Comparison of ENCODE assay signal across 16 cellular contexts in genomic region chr16:11988258-11988978, GRCh38. TPM values are rescaled to one million over a fixed set of nuclear protein-coding genes. Genes with fewer than 3 reads are reported as not detected.
DNase-seq lines count a peak whose midpoint lies in the region; ATAC-seq, FAIRE-seq and TF ChIP-seq lines count a peak whose summit lies in the region.
"Had no signal": no experiment of that assay in that cellular context is flagged by ENCODE, and none has a peak within 500 bp of the region (broad histone marks: within the 10 kb centered on the region; RNA-seq: fewer than 3 reads in every experiment).

No MANE protein-coding gene starts in this region.

- no peaks in the 10 kb centered on the region for H3K27me3 Mint-ChIP-seq in endodermal cell (ENCODE audit: insufficient read depth)
- no peaks in the 10 kb centered on the region for H3K27me3 Mint-ChIP-seq in T-helper 2 cell treated with Interferon-gamma antibody and Interleukin-4, amounts not matched to agents 5 μg/mL and 100 μg/mL, for 36 hours (ENCODE audit: low read depth)

- POLR2A ChIA-PET in GM12878 (lab: Charles Lee): interaction anchor here (0.9 to 5.5 kb wide), 4 partner anchors 10 to 20 kb away, joined by 4 to 43 read pairs (median 4); partner anchors contain the start of gene SNX29

- H3K79me2 ChIP-seq in GM12878 (ENCODE audit: control insufficient read depth, insufficient read depth, low read length): peaks cover 77% of the 10 kb centered on the region
- peaks cover 96% of the 10 kb centered on the region for H3K79me2 ChIP-seq in MM.1S (ENCODE audit: low read length)

- no peak for TF ChIP-seq EP300 in GM12878 (IDR thresholded peaks at IDR 0.05; ENCODE audit: borderline replicate concordance in 1 of 2, control insufficient read depth in 1 of 2, low read depth in 2 of 2, low read length in 2 of 2)

- 42% methylated on average over 3 of the region's 5 CpGs for WGBS in GM12878 (ENCODE audit: insufficient coverage, insufficient replicate concordance, low lambda C conversion rate, missing lambda C conversion rate)
- 50 to 58% methylated on average over 2 to 3 of the region's 5 CpGs for WGBS in endodermal cell (ENCODE audit: insufficient coverage in 1 of 2, insufficient read length in 1 of 2), 2 experiments

- H3K9me3 Mint-ChIP-seq in endodermal cell: no peaks in the 10 kb centered on the region
- H3K9me3 Mint-ChIP-seq in T-helper 2 cell treated with Interferon-gamma antibody and Interleukin-4, amounts not matched to agents 5 μg/mL and 100 μg/mL, for 36 hours: no peaks in the 10 kb centered on the region
- H3K9me3 Mint-ChIP-seq: HFFc6 had no signal

- H3K4me2 ChIP-seq in BLaER1 (peak overlapping the region; percentile 42; the same call in 1 of the 2 replicates), GM12878 (ENCODE audit: control insufficient read depth, insufficient read depth) (no peak overlapping the region), MM.1S (ENCODE audit: low read depth, low read length) (no peak overlapping the region)

- TF ChIP-seq CTCF in GM12878 (IDR thresholded peaks at IDR 0.05 in 2 of 3, conservative IDR thresholded peaks at IDR 0.05 in 1 of 3; ENCODE audit: control insufficient read depth in 2 of 3, extremely low read depth in 1 of 3, insufficient read depth in 1 of 3, low read depth in 3 of 3, low read length in 3 of 3) (no peak), endodermal cell (conservative IDR thresholded peaks at IDR 0.05) (no peak), neutrophil (IDR thresholded peaks at IDR 0.05) (no peak), MM.1S (IDR thresholded peaks at IDR 0.05; ENCODE audit: low read length) (no peak)

- H3K36me3 ChIP-seq in BLaER1 (peaks cover 5% of the 10 kb centered on the region; the same call in 1 of the 2 replicates), GM12878 (ENCODE audit: control insufficient read depth in 2 of 2, insufficient read depth in 2 of 2, low read length in 1 of 2) (peaks cover 3 to 10% of the 10 kb centered on the region in 2 experiments), endodermal cell (ENCODE audit: control insufficient read depth, insufficient read depth, low read length) (no peaks in the 10 kb centered on the region), neutrophil (no peaks in the 10 kb centered on the region), MM.1S (replicated peaks; ENCODE audit: insufficient read depth, low read length) (no peaks in the 10 kb centered on the region)

- no peak overlapping the region for H3K27ac Mint-ChIP-seq in endodermal cell
- H3K27ac Mint-ChIP-seq in T-helper 2 cell treated with Interferon-gamma antibody and Interleukin-4, amounts not matched to agents 5 μg/mL and 100 μg/mL, for 36 hours: no peak overlapping the region
- H3K27ac Mint-ChIP-seq: HFFc6 had no signal

- H3K27me3 ChIP-seq in BLaER1 (no peaks in the 10 kb centered on the region), GM12878 (replicated peaks in 1 of 2; ENCODE audit: control insufficient read depth in 2 of 2, insufficient read depth in 2 of 2, low read length in 1 of 2) (no peaks in the 10 kb centered on the region), endodermal cell (ENCODE audit: control insufficient read depth, insufficient read depth, low read length, poor library complexity, severe bottlenecking) (no peaks in the 10 kb centered on the region), neutrophil (no peaks in the 10 kb centered on the region), MM.1S (replicated peaks; ENCODE audit: insufficient read depth, low read length) (no peaks in the 10 kb centered on the region)

- peaks cover 6% of the 10 kb centered on the region for H3K4me1 Mint-ChIP-seq in endodermal cell
- H3K4me1 Mint-ChIP-seq in T-helper 2 cell treated with Interferon-gamma antibody and Interleukin-4, amounts not matched to agents 5 μg/mL and 100 μg/mL, for 36 hours (ENCODE audit: low read depth): no peaks in the 10 kb centered on the region

- no peak for ATAC-seq in GM12878
- no peak for ATAC-seq in HG02610 (IDR thresholded peaks at IDR 0.05; ENCODE audit: unreplicated experiment)

- H3K36me3 Mint-ChIP-seq in endodermal cell (ENCODE audit: low read depth): no peaks in the 10 kb centered on the region
- no peaks in the 10 kb centered on the region for H3K36me3 Mint-ChIP-seq in T-helper 2 cell treated with Interferon-gamma antibody and Interleukin-4, amounts not matched to agents 5 μg/mL and 100 μg/mL, for 36 hours (ENCODE audit: low read depth)

- H3K9ac ChIP-seq in BLaER1 (no peak overlapping the region), GM12878 (ENCODE audit: control insufficient read depth, insufficient read depth, low read length) (no peak overlapping the region), endodermal cell (ENCODE audit: extremely low read depth, low read length, poor library complexity, severe bottlenecking) (no peak overlapping the region), MM.1S (ENCODE audit: low read length) (no peak overlapping the region)

- TF ChIP-seq RAD21 in GM12878 (IDR thresholded peaks at IDR 0.05; ENCODE audit: insufficient read depth, low read depth, low read length): no peak

- TF ChIP-seq POLR2A in GM12878 (IDR thresholded peaks at IDR 0.05; ENCODE audit: low read depth, low read length): no peak

- FAIRE-seq in GM12878 (lab: Jason Lieb, UNC): no peak
- FAIRE-seq: GM12891, H1 had no signal

- H3K27ac ChIP-seq in BLaER1 (no peak overlapping the region), GM12878 (ENCODE audit: control insufficient read depth, insufficient read depth) (no peak overlapping the region), endodermal cell (ENCODE audit: low read depth, low read length) (peak overlapping the region; percentile 78), neutrophil (peak overlapping the region; percentile 61), MM.1S (ENCODE audit: low read length) (no peak overlapping the region)

- intact Hi-C loops in GM12878 (cut with micrococcal nuclease; ENCODE audit: unreplicated experiment): no loop called here

- SMC1A ChIA-PET in GM12878 (lab: Charles Lee; ENCODE audit: uncharacterized antibody, unreplicated experiment): interaction anchor here (0.9 to 5.5 kb wide), 6 partner anchors 10 to 92 kb away, joined by 3 to 43 read pairs (median 6); partner anchors contain the start of genes SNX29 and TNFRSF17

- DNase-seq in GM12878 (ENCODE audit: low read depth, low spot score) (no peak), endodermal cell (no peak), DMS153 treated with DMSO at 0.1 percent for 48 hours (lab: John Stamatoyannopoulos, UW; ENCODE audit: unreplicated experiment) (no peak), MM.1S (no peak)
- no peak for DNase-seq in T-helper 2 cell treated with Interferon-gamma antibody and Interleukin-4, amounts not matched to agents 5 μg/mL and 100 μg/mL, for 36 hours (ENCODE audit: low spot score)
- DNase-seq: 8988T, HCEC 1CT, HFFc6, IMR-90, KG1 had no signal

- CTCF ChIA-PET in GM12878 (lab: Yijun Ruan, JAX): interaction anchor here (1.0 kb wide), 2 partner anchors 24 to 80 kb away, joined by 3 read pairs; partner anchors contain the start of gene TNFRSF17

- peaks cover 38% of the 10 kb centered on the region for H3K4me1 ChIP-seq in BLaER1
- H3K4me1 ChIP-seq in GM12878 (ENCODE audit: control insufficient read depth, insufficient read depth, low read length): no peaks in the 10 kb centered on the region; the same call in 1 of the 2 replicates
- H3K4me1 ChIP-seq in endodermal cell (ENCODE audit: control insufficient read depth, insufficient read depth, low read length): no peaks in the 10 kb centered on the region
- peaks cover 44 to 46% of the 10 kb centered on the region in 2 experiments for H3K4me1 ChIP-seq in neutrophil (ENCODE audit: control insufficient read depth in 1 of 2, insufficient read depth in 1 of 2, low read depth in 1 of 2, low read length in 1 of 2)
- H3K4me1 ChIP-seq in MM.1S (ENCODE audit: low read length): no peaks in the 10 kb centered on the region

- no peak overlapping the region for H3K4me3 ChIP-seq in BLaER1
- no peak overlapping the region for H3K4me3 ChIP-seq in GM12878
- H3K4me3 ChIP-seq in endodermal cell (ENCODE audit: low read length): no peak overlapping the region
- no peak overlapping the region for H3K4me3 ChIP-seq in neutrophil (ENCODE audit: low read depth in 1 of 2, low read length in 1 of 2)
- H3K4me3 ChIP-seq in MM.1S (ENCODE audit: low read length): no peak overlapping the region

- no peaks in the 10 kb centered on the region for H3K9me2 ChIP-seq in MM.1S (replicated peaks; ENCODE audit: insufficient read depth, low read length)

- H3F3A ChIP-seq in MM.1S (ENCODE audit: insufficient read depth, low read length): no peaks in the 10 kb centered on the region

- H3K9me3 ChIP-seq in BLaER1 (no peaks in the 10 kb centered on the region), GM12878 (replicated peaks; ENCODE audit: control insufficient read depth, insufficient read depth, low read length) (no peaks in the 10 kb centered on the region), endodermal cell (ENCODE audit: control insufficient read depth, low read length) (no peaks in the 10 kb centered on the region), neutrophil (no peaks in the 10 kb centered on the region), MM.1S (replicated peaks; ENCODE audit: insufficient read depth, low read length) (no peaks in the 10 kb centered on the region)

- BruUV-seq in GM12878 (replicated peaks; lab: Mats Ljungman, UMichigan): no TSS peak

- H4K20me1 ChIP-seq in BLaER1: peaks cover 10% of the 10 kb centered on the region; the same call in 1 of the 2 replicates
- H4K20me1 ChIP-seq in GM12878 (ENCODE audit: control insufficient read depth, insufficient read depth): no peaks in the 10 kb centered on the region; the same call in 1 of the 2 replicates
- H4K20me1 ChIP-seq in MM.1S (ENCODE audit: insufficient read depth, low read length): no peaks in the 10 kb centered on the region

- H2AFZ ChIP-seq in GM12878 (ENCODE audit: control insufficient read depth, low read depth, low read length) (no peak overlapping the region), MM.1S (ENCODE audit: low read length) (no peak overlapping the region)

- in situ Hi-C loops in GM12878 (cut with MboI): no loop called here

- RAD21 ChIA-PET in GM12878 (lab: Charles Lee; ENCODE audit: unreplicated experiment): interaction anchor here (0.5 to 2.1 kb wide), 6 partner anchors 10 to 80 kb away, joined by 3 to 23 read pairs (median 4); partner anchors contain the start of genes SNX29 and TNFRSF17

- no peak overlapping the region for H3K4me3 Mint-ChIP-seq in endodermal cell
- no peak overlapping the region for H3K4me3 Mint-ChIP-seq in T-helper 2 cell treated with Interferon-gamma antibody and Interleukin-4, amounts not matched to agents 5 μg/mL and 100 μg/mL, for 36 hours
- H3K4me3 Mint-ChIP-seq: HFFc6 had no signal

RNA-seq across cellular contexts. Expression of gene SNX29, which starts 11.9 kb away (rescaled TPM):
- total RNA-seq in GM12878 (2013; cell fraction: nucleolus; rRNA removed): 736 and 739 TPM in 2 replicates
- 22.0 and 24.2 TPM in 2 replicates for total RNA-seq in GM12878 (2014; rRNA removed)
- 20.3 and 21.5 TPM in 2 replicates for total RNA-seq in GM12878 (2014; rRNA removed; fragmentation: Illumina TruSeq; extraction: Trizol)
- 62.4 and 68.3 TPM in 2 replicates for total RNA-seq in GM12878 (2021)
- 12.9 TPM for polyA plus RNA-seq in GM12878 (2011; ENCODE audit: low read depth)
- 26.7 and 38.7 TPM in 2 replicates for polyA plus RNA-seq in GM12878 (2011; rRNA removed)
- polyA plus RNA-seq in GM12878 (2011; cell fraction: cytosol; rRNA removed): 32.5 and 36.2 TPM in 2 replicates
- 46.6 and 54.8 TPM in 2 replicates for polyA plus RNA-seq in GM12878 (2011; cell fraction: nucleus; rRNA removed)
- 18.4 and 20.3 TPM in 2 replicates for polyA plus RNA-seq in GM12878 (2012)
- polyA plus RNA-seq in GM12878 (2014; fragmentation: Illumina TruSeq; extraction: Trizol): 21.0 and 24.4 TPM in 2 replicates
- 10 to 100 TPM in 1 of 2 experiments, 1 to 10 TPM in 1; 6.8 to 44.0 TPM for polyA plus RNA-seq in GM12878 (2014; fragmentation: Nextera tagmentation; extraction: Ambion mirVana)
- 19.3 and 24.1 TPM in 2 replicates for polyA plus RNA-seq in GM12878 (2014; rRNA removed)
- 10 to 100 TPM; 54.6 to 68.3 TPM for polyA plus RNA-seq in GM12878 (2016; fragmentation: Nextera tagmentation; extraction: Ambion mirVana)
- polyA minus RNA-seq in GM12878 (2011; rRNA and poly(A)+ RNA removed): 205 and 208 TPM in 2 replicates
- polyA minus RNA-seq in GM12878 (2011; cell fraction: cytosol; rRNA and poly(A)+ RNA removed): 24.7 and 27.9 TPM in 2 replicates
- polyA minus RNA-seq in GM12878 (2011; cell fraction: nucleus; rRNA and poly(A)+ RNA removed): 148 and 216 TPM in 2 replicates
- 10 to 100 TPM; 11.0 to 18.3 TPM for total RNA-seq in endodermal cell
- polyA plus RNA-seq in endodermal cell (2013, experiment 1 of 2): 7.4 TPM
- 6.9 TPM for polyA plus RNA-seq in endodermal cell (2013, experiment 2 of 2)

RNA-seq across cellular contexts. Expression of gene TNFRSF17, which starts 23.4 kb away (rescaled TPM):
- 116 and 120 TPM in 2 replicates for total RNA-seq in GM12878 (2013; cell fraction: nucleolus; rRNA removed)
- total RNA-seq in GM12878 (2014; rRNA removed): 149 and 170 TPM in 2 replicates
- total RNA-seq in GM12878 (2014; rRNA removed; fragmentation: Illumina TruSeq; extraction: Trizol): 129 and 130 TPM in 2 replicates
- 92.4 and 106 TPM in 2 replicates for total RNA-seq in GM12878 (2021)
- 174 TPM for polyA plus RNA-seq in GM12878 (2011; ENCODE audit: low read depth)
- 296 and 352 TPM in 2 replicates for polyA plus RNA-seq in GM12878 (2011; rRNA removed)
- 150 and 165 TPM in 2 replicates for polyA plus RNA-seq in GM12878 (2011; cell fraction: cytosol; rRNA removed)
- 88.9 and 125 TPM in 2 replicates for polyA plus RNA-seq in GM12878 (2011; cell fraction: nucleus; rRNA removed)
- polyA plus RNA-seq in GM12878 (2012): 119 and 154 TPM in 2 replicates
- 132 and 138 TPM in 2 replicates for polyA plus RNA-seq in GM12878 (2014; fragmentation: Illumina TruSeq; extraction: Trizol)
- polyA plus RNA-seq in GM12878 (2014; fragmentation: Nextera tagmentation; extraction: Ambion mirVana): 100 to 1,000 TPM; 453 to 461 TPM
- polyA plus RNA-seq in GM12878 (2014; rRNA removed): 107 and 114 TPM in 2 replicates
- polyA plus RNA-seq in GM12878 (2016; fragmentation: Nextera tagmentation; extraction: Ambion mirVana): 100 to 1,000 TPM; 209 to 213 TPM
- polyA minus RNA-seq in GM12878 (2011; rRNA and poly(A)+ RNA removed): 183 and 214 TPM in 2 replicates
- 59.7 and 61.1 TPM in 2 replicates for polyA minus RNA-seq in GM12878 (2011; cell fraction: cytosol; rRNA and poly(A)+ RNA removed)
- 100 and 138 TPM in 2 replicates for polyA minus RNA-seq in GM12878 (2011; cell fraction: nucleus; rRNA and poly(A)+ RNA removed)
- total RNA-seq in endodermal cell: not detected
- not detected for polyA plus RNA-seq in endodermal cell (2013, experiment 1 of 2)
- not detected for polyA plus RNA-seq in endodermal cell (2013, experiment 2 of 2)
- total RNA-seq: G401, H1, IMR-90 had no signal
- polyA plus RNA-seq: H1, IMR-90 had no signal

RNA-seq across cellular contexts. Expression of gene NPIPB2, which starts 46.6 kb away (rescaled TPM):
- 80.1 and 96.1 TPM in 2 replicates for total RNA-seq in GM12878 (2013; cell fraction: nucleolus; rRNA removed)
- total RNA-seq in GM12878 (2014; rRNA removed): 5.0 and 10.7 TPM in 2 replicates
- 7.4 and 9.7 TPM in 2 replicates for total RNA-seq in GM12878 (2014; rRNA removed; fragmentation: Illumina TruSeq; extraction: Trizol)
- 9.1 and 13.2 TPM in 2 replicates for total RNA-seq in GM12878 (2021)
- 16.0 TPM for polyA plus RNA-seq in GM12878 (2011; ENCODE audit: low read depth)
- polyA plus RNA-seq in GM12878 (2011; rRNA removed): 29.3 and 33.0 TPM in 2 replicates
- 17.7 and 24.5 TPM in 2 replicates for polyA plus RNA-seq in GM12878 (2011; cell fraction: cytosol; rRNA removed)
- 53.4 and 54.7 TPM in 2 replicates for polyA plus RNA-seq in GM12878 (2011; cell fraction: nucleus; rRNA removed)
- 10.3 and 11.0 TPM in 2 replicates for polyA plus RNA-seq in GM12878 (2012)
- 14.3 and 19.0 TPM in 2 replicates for polyA plus RNA-seq in GM12878 (2014; fragmentation: Illumina TruSeq; extraction: Trizol)
- 1 to 10 TPM; 1.9 to 4.0 TPM for polyA plus RNA-seq in GM12878 (2014; fragmentation: Nextera tagmentation; extraction: Ambion mirVana)
- polyA plus RNA-seq in GM12878 (2014; rRNA removed): 12.1 TPM in 2 replicates
- polyA plus RNA-seq in GM12878 (2016; fragmentation: Nextera tagmentation; extraction: Ambion mirVana): 10 to 100 TPM; 10.1 to 11.5 TPM
- 17.8 and 30.4 TPM in 2 replicates for polyA minus RNA-seq in GM12878 (2011; rRNA and poly(A)+ RNA removed)
- polyA minus RNA-seq in GM12878 (2011; cell fraction: cytosol; rRNA and poly(A)+ RNA removed): 3.9 and 10.7 TPM in 2 replicates
- 9.4 and 28.2 TPM in 2 replicates for polyA minus RNA-seq in GM12878 (2011; cell fraction: nucleus; rRNA and poly(A)+ RNA removed)
- 10 to 100 TPM; 10.2 to 15.0 TPM for total RNA-seq in endodermal cell
- polyA plus RNA-seq in endodermal cell (2013, experiment 1 of 2): 3.9 TPM
- 4.0 TPM for polyA plus RNA-seq in endodermal cell (2013, experiment 2 of 2)

Comparison
In these comparisons a context has a peak if more than half of its experiments do, and no peak if none do; other contexts are left out.
1. H3K27ac ChIP-seq: peak in endodermal cell (single experiment) and neutrophil (single experiment); none in BLaER1 (single experiment), GM12878 (single experiment) and MM.1S (single experiment).
2. RNA of gene TNFRSF17, which starts 23.4 kb away (total RNA-seq): 92.4 to 170 TPM in GM12878; not detected in endodermal cell; every median in the first group is over 10 times any median in the second.